8 cellular contexts compared by ENCODE assay signal in genomic region chr20:46689082-46689753, GRCh38. TPM values are rescaled to one million over a fixed set of nuclear protein-coding genes. Genes with fewer than 3 reads are reported as not detected.
DNase-seq lines count a peak whose midpoint lies in the region; ATAC-seq lines count a peak whose summit lies in the region.

TP53RK (minus strand) TSS chr20:46689444; CDS start chr20:46689414, 30 bp downstream.

- H3K9me3 Mint-ChIP-seq in activated CD4-positive, alpha-beta T cell treated with anti-CD3 and anti-CD28 coated beads, Interleukin-2, amount 10 ng/mL, durations not matched to agents 7 days and 5 days, result no peaks in the 10 kb centered on the region

- POLR2A ChIA-PET in activated CD4-positive, alpha-beta T cell treated with anti-CD3 and anti-CD28 coated beads, Interleukin-2, amount 10 ng/mL, durations not matched to agents 7 days and 5 days (lab: Charles Lee), result no interaction called here

- H3K36me3 Mint-ChIP-seq in activated CD4-positive, alpha-beta T cell treated with anti-CD3 and anti-CD28 coated beads, Interleukin-2, amount 10 ng/mL, durations not matched to agents 7 days and 5 days (ENCODE audit: low read depth), result peaks cover 20% of the 10 kb centered on the region

- ATAC-seq in GM19328 (IDR thresholded peaks at IDR 0.05; ENCODE audit: unreplicated experiment) (peak; percentile 94), HG03520 (IDR thresholded peaks at IDR 0.05; ENCODE audit: unreplicated experiment) (peak; percentile 87), left lobe of liver (peak; percentile 96)

- CTCF ChIA-PET in activated CD4-positive, alpha-beta T cell treated with anti-CD3 and anti-CD28 coated beads, Interleukin-2, amount 10 ng/mL, durations not matched to agents 7 days and 5 days (lab: Charles Lee), result interaction anchor here (0.7 to 2.3 kb wide), 8 partner anchors 8 to 167 kb away, joined by 3 to 10 read pairs (median 3); no protein-coding TSS in a partner anchor

- DNase-seq in C1 segment of cervical spinal cord (lab: John Stamatoyannopoulos, UW) (peak; percentile 75 to 95 (median 92)), NCI-H69 (lab: John Stamatoyannopoulos, UW) (peak; percentile 93), cortex of kidney (lab: John Stamatoyannopoulos, UW) (peak; percentile 62), left lobe of liver (ENCODE audit: low spot score) (peak; percentile 96)
- peak; percentile 97 for DNase-seq in activated CD4-positive, alpha-beta T cell treated with anti-CD3 and anti-CD28 coated beads, Interleukin-2, amount 10 ng/mL, durations not matched to agents 7 days and 5 days
- peak; percentile 88 for DNase-seq in stimulated activated CD4-positive, alpha-beta T cell treated with anti-CD3 and anti-CD28 coated beads, Interleukin-2, amount 100 ng/mL, for 4 hours (ENCODE audit: low read depth)

- peak within 1 kb of the TSS; percentile 98 for H3K4me3 Mint-ChIP-seq in activated CD4-positive, alpha-beta T cell treated with anti-CD3 and anti-CD28 coated beads, Interleukin-2, amount 10 ng/mL, durations not matched to agents 7 days and 5 days

- no peaks in the 10 kb centered on the region for H3K27me3 Mint-ChIP-seq in activated CD4-positive, alpha-beta T cell treated with anti-CD3 and anti-CD28 coated beads, Interleukin-2, amount 10 ng/mL, durations not matched to agents 7 days and 5 days

- peaks cover 43% of the 10 kb centered on the region for H3K4me1 Mint-ChIP-seq in activated CD4-positive, alpha-beta T cell treated with anti-CD3 and anti-CD28 coated beads, Interleukin-2, amount 10 ng/mL, durations not matched to agents 7 days and 5 days

- H3K27ac Mint-ChIP-seq in activated CD4-positive, alpha-beta T cell treated with anti-CD3 and anti-CD28 coated beads, Interleukin-2, amount 10 ng/mL, durations not matched to agents 7 days and 5 days, result peak within 1 kb of the TSS; percentile 96

RNA-seq across cellular contexts. Expression of gene TP53RK, which starts in this region (rescaled TPM):
- total RNA-seq in activated CD4-positive, alpha-beta T cell treated with anti-CD3 and anti-CD28 coated beads, Interleukin-2, amount 10 ng/mL, durations not matched to agents 7 days and 5 days, result 10 to 100 TPM; 15.2 to 18.0 TPM
- 3.2 TPM for total RNA-seq in left lobe of liver

Comparison
In these comparisons a context has a peak if more than half of its experiments do, and no peak if none do; other contexts are left out.
1. Peak in every context shown above with its lines: DNase-seq and ATAC-seq.